Comparison of ENCODE assay signal across 16 cellular contexts in genomic region chr11:84722583-84723108, GRCh38.
A peak's percentile ranks its signal among the peaks of the same experiment; 100 is the strongest.
DNase-seq lines count a peak whose midpoint lies in the region; TF ChIP-seq lines count a peak whose summit lies in the region.
"Had no signal": no experiment of that assay in that cellular context is flagged by ENCODE, and none has a peak within 500 bp of the region (broad histone marks: within the 10 kb centered on the region; RNA-seq: fewer than 3 reads in every experiment).

No MANE protein-coding gene starts in this region.

- no peak overlapping the region for H3K4me3 ChIP-seq in AG04450 (ENCODE audit: low read depth, low read length)
- H3K4me3 ChIP-seq in NT2/D1 (ENCODE audit: insufficient read length, low read depth), result no peak overlapping the region
- H3K4me3 ChIP-seq in fibroblast of mammary gland (ENCODE audit: control insufficient read depth, low read depth, low read length), result no peak overlapping the region
- no peak overlapping the region for H3K4me3 ChIP-seq in ovary
- H3K4me3 ChIP-seq: body of pancreas had no signal

- peaks cover 16 to 34% (median 18%) of the 10 kb centered on the region in 3 donors for H3K27me3 Mint-ChIP-seq in CD14-positive monocyte (ENCODE audit: low read depth in 3 of 3)

- no peak overlapping the region for H3K9ac ChIP-seq in NT2/D1 (ENCODE audit: insufficient read length, low read depth)

- POLR2A ChIA-PET in AG04450 (lab: Yijun Ruan, JAX), result no interaction called here

- H3K27me3 ChIP-seq in AG04450 (ENCODE audit: control insufficient read depth, insufficient read depth, low read length) (no peaks in the 10 kb centered on the region), NT2/D1 (ENCODE audit: insufficient read depth, insufficient read length) (no peaks in the 10 kb centered on the region), ovary (no peaks in the 10 kb centered on the region)
- H3K27me3 ChIP-seq: body of pancreas had no signal

- H3K4me1 Mint-ChIP-seq in CD14-positive monocyte, result peaks cover 14% of the 10 kb centered on the region

- H3K4me1 ChIP-seq in NT2/D1 (ENCODE audit: insufficient read depth, insufficient read length) (no peaks in the 10 kb centered on the region), ovary (ENCODE audit: insufficient read depth) (peaks cover 7% of the 10 kb centered on the region)

- no peak overlapping the region for H3K27ac Mint-ChIP-seq in CD14-positive monocyte
- H3K27ac Mint-ChIP-seq: activated CD4-positive, alpha-beta memory T cell treated with anti-CD3 and anti-CD28 coated beads for 36 hours; B cell; immature natural killer cell had no signal

- peaks cover 0 to 2% (median 0%) of the 10 kb centered on the region in 7 donors for H3K9me3 Mint-ChIP-seq in CD14-positive monocyte

- TF ChIP-seq EP300 in ovary (IDR thresholded peaks at IDR 0.05), result no peak

- H3K27ac ChIP-seq in AG04450 (ENCODE audit: low read depth, low read length) (no peak overlapping the region), ovary (no peak overlapping the region)
- H3K27ac ChIP-seq: body of pancreas had no signal

- H3K36me3 Mint-ChIP-seq in CD14-positive monocyte, result no peaks in the 10 kb centered on the region
- H3K36me3 Mint-ChIP-seq: immature natural killer cell had no signal

- H3K4me3 Mint-ChIP-seq in CD14-positive monocyte, result no peak overlapping the region
- H3K4me3 Mint-ChIP-seq: activated CD4-positive, alpha-beta memory T cell treated with anti-CD3 and anti-CD28 coated beads for 36 hours; B cell; immature natural killer cell had no signal

- intact Hi-C loops in ovary (cut with DNase I), result no loop called here
- intact Hi-C loops in CD14-positive monocyte (cut with micrococcal nuclease), result no loop called here

- H3K36me3 ChIP-seq in NT2/D1 (ENCODE audit: insufficient read depth, insufficient read length, low read length), result no peaks in the 10 kb centered on the region
- H3K36me3 ChIP-seq in ovary, result no peaks in the 10 kb centered on the region

- 73 to 82% (median 77%) methylated on average over 3 of the region's 3 CpGs for WGBS in ovary, 3 donors

- CTCF ChIA-PET in AG04450 (lab: Charles Lee), result no interaction called here

- DNase-seq in AG04450 (ENCODE audit: low read depth, low spot score), result no peak
- DNase-seq in NT2/D1 (ENCODE audit: low read depth, low spot score), result peak; percentile 15
- peak; percentile 0 for DNase-seq in fibroblast of mammary gland (ENCODE audit: low read depth)
- no peak for DNase-seq in ovary
- DNase-seq in CD14-positive monocyte (ENCODE audit: low spot score), result no peak
- no peak for DNase-seq in T-helper 2 cell
- DNase-seq in NCI-H748 treated with DMSO at 0.1 percent for 48 hours (lab: John Stamatoyannopoulos, UW), result no peak
- DNase-seq: activated CD4-positive, alpha-beta memory T cell treated with anti-CD3 and anti-CD28 coated beads for 36 hours; body of pancreas; effector CD8-positive, alpha-beta T cell; foreskin melanocyte; immature natural killer cell; NCI-H1436; stimulated activated CD4-positive, alpha-beta T cell treated with anti-CD3 and anti-CD28 coated beads, Interleukin-1b, Interleukin-23, amount 100 ng/mL, for 48 hours had no signal

- H3K9me3 ChIP-seq in AG04450 (ENCODE audit: control insufficient read depth, insufficient read depth, low read length) (no peaks in the 10 kb centered on the region), NT2/D1 (ENCODE audit: insufficient read depth, low read length) (no peaks in the 10 kb centered on the region), ovary (no peaks in the 10 kb centered on the region)
- H3K9me3 ChIP-seq: body of pancreas had no signal

- no peak for TF ChIP-seq POLR2A in ovary (IDR thresholded peaks at IDR 0.05)

- 0 out of 2 replicates have a peak, but pooled peaks have one; percentile 2 for TF ChIP-seq CTCF in AG04450 (IDR thresholded peaks at IDR 0.05; ENCODE audit: low read depth, low read length)
- TF ChIP-seq CTCF in GM12873 (IDR thresholded peaks at IDR 0.05; ENCODE audit: insufficient read depth, low read depth, low read length, missing control alignments), result peak; percentile 6
- TF ChIP-seq CTCF in fibroblast of mammary gland (conservative IDR thresholded peaks at IDR 0.05; ENCODE audit: control insufficient read depth, insufficient read depth, low read depth, low read length), result no peak
- TF ChIP-seq CTCF in ovary (IDR thresholded peaks at IDR 0.05), result no peak
- TF ChIP-seq CTCF in CD14-positive monocyte (IDR thresholded peaks at IDR 0.05), result no peak

Comparison
In these comparisons a context has a peak if more than half of its experiments do, and no peak if none do; other contexts are left out.
1. DNase-seq: peak in NT2/D1 (single experiment) and fibroblast of mammary gland (single experiment); none in AG04450 (single experiment), ovary (0 of 5), CD14-positive monocyte (single experiment), T-helper 2 cell (0 of 5) and NCI-H748 treated with DMSO at 0.1 percent for 48 hours (single experiment).
2. CTCF ChIP-seq: peak in AG04450 (single experiment) and GM12873 (single experiment); none in fibroblast of mammary gland (single experiment), ovary (0 of 3) and CD14-positive monocyte (single experiment).